In the genomic region with DNA sequence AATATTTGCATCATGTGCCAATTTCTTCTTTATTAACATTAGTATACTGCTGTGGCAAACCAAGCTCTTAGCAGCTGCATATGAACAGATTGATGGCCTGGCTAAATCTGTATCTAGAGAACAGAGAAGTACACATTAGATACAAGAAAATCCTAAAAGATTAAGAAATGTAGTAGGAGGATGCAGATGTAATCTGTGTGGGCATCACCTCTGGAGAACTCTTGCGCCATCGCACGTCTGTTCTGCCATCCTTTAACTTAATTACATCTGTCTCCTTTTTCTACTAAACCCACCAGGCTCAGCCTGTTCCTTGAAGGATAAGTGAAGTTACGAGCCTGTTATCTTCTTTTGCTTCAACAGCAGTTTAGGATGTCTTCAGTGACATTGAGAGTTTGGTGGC, we compare ENCODE assay signal across 22 cellular contexts.
A peak's percentile ranks its signal among the peaks of the same experiment; 100 is the strongest.
DNase-seq lines count a peak whose midpoint lies in the region; ATAC-seq, FAIRE-seq and TF ChIP-seq lines count a peak whose summit lies in the region.
"Had no signal": no experiment of that assay in that cellular context is flagged by ENCODE, and none has a peak within 500 bp of the region (broad histone marks: within the 10 kb centered on the region; RNA-seq: fewer than 3 reads in every experiment).

No MANE protein-coding gene starts in this region.

- H3K27ac Mint-ChIP-seq in astrocyte (ENCODE audit: unreplicated experiment) (peak overlapping the region; percentile 53), mesothelial cell of epicardium (peak overlapping the region; percentile 98)

- DNase-seq in mammary epithelial cell (no peak), breast epithelium (ENCODE audit: low spot score in 2 of 2) (no peak), astrocyte (ENCODE audit: low read depth) (peak; percentile 7), mesothelial cell of epicardium (ENCODE audit: low spot score in 2 of 2, unreplicated experiment in 2 of 2) (no peak), GM12891 (ENCODE audit: insufficient read length, low spot score) (no peak), GF-D8 (lab: John Stamatoyannopoulos, UW) (no peak), activated gamma-delta T cell treated with Interleukin-2 at 50 U/mL for 16 hours (no peak)
- DNase-seq: CD8-positive, alpha-beta memory T cell; DMS79; HCEC 1CT; NCI-H1436; NCI-H2029; NCI-H2171 treated with DMSO at 0.1 percent for 48 hours; NCI-H510A; Right ventricle myocardium superior had no signal

- in situ Hi-C loops in mammary epithelial cell (cut with MboI; ENCODE audit: low sequenced_read_pairs in 2 of 2): no loop called here

- no TSS peak for BruUV-seq in mammary epithelial cell (replicated peaks; lab: Mats Ljungman, UMichigan)

- H3K4me2 ChIP-seq in mammary epithelial cell (ENCODE audit: insufficient read depth, low read depth, low read length) (peak overlapping the region; percentile 68), astrocyte (ENCODE audit: low read length) (peak overlapping the region; percentile 77)
- H3K4me2 ChIP-seq: BLaER1 had no signal

- ATAC-seq in GM21515 (IDR thresholded peaks at IDR 0.05; ENCODE audit: unreplicated experiment): no peak
- ATAC-seq: K562, Panc1 had no signal

- H3K9me3 Mint-ChIP-seq in astrocyte (ENCODE audit: unreplicated experiment): no peaks in the 10 kb centered on the region
- H3K9me3 Mint-ChIP-seq in mesothelial cell of epicardium: no peaks in the 10 kb centered on the region
- H3K9me3 Mint-ChIP-seq: CD8-positive, alpha-beta memory T cell had no signal

- H3K27ac ChIP-seq in mammary epithelial cell (ENCODE audit: insufficient read depth, low read depth, low read length) (peak overlapping the region; percentile 87), breast epithelium (peak overlapping the region in 1 of 2 donors; percentile 83), astrocyte (ENCODE audit: low read depth, low read length) (peak overlapping the region; percentile 91)
- H3K27ac ChIP-seq: BLaER1, HL-60 had no signal

- TF ChIP-seq POLR2A in breast epithelium (IDR thresholded peaks at IDR 0.05) (no peak), GM12891 (IDR thresholded peaks at IDR 0.05; ENCODE audit: low read depth, low read length) (no peak)

- H3K27me3 Mint-ChIP-seq in astrocyte (ENCODE audit: low read depth, unreplicated experiment): no peaks in the 10 kb centered on the region
- no peaks in the 10 kb centered on the region for H3K27me3 Mint-ChIP-seq in mesothelial cell of epicardium (ENCODE audit: low read depth)

- no peaks in the 10 kb centered on the region for H3K79me2 ChIP-seq in mammary epithelial cell (ENCODE audit: insufficient read depth, low read length)
- H3K79me2 ChIP-seq in astrocyte (ENCODE audit: insufficient read depth, low read length): no peaks in the 10 kb centered on the region

- 72% methylated on average over 4 of the region's 4 CpGs for WGBS in mammary epithelial cell (ENCODE audit: low coverage, missing lambda C conversion rate)

- H2AFZ ChIP-seq in mammary epithelial cell (ENCODE audit: low read depth, low read length) (peak overlapping the region; percentile 61), astrocyte (ENCODE audit: low read depth, low read length) (no peak overlapping the region)

- H4K20me1 ChIP-seq in mammary epithelial cell (ENCODE audit: insufficient read depth, low read length) (no peaks in the 10 kb centered on the region), astrocyte (ENCODE audit: insufficient read depth, low read length) (no peaks in the 10 kb centered on the region)
- H4K20me1 ChIP-seq: BLaER1 had no signal

- H3K36me3 Mint-ChIP-seq in astrocyte (ENCODE audit: low read depth, unreplicated experiment) (no peaks in the 10 kb centered on the region), mesothelial cell of epicardium (no peaks in the 10 kb centered on the region)
- H3K36me3 Mint-ChIP-seq: CD8-positive, alpha-beta memory T cell had no signal

- H3K36me3 ChIP-seq in mammary epithelial cell (ENCODE audit: insufficient read depth, low read length): no peaks in the 10 kb centered on the region
- H3K36me3 ChIP-seq in breast epithelium: no peaks in the 10 kb centered on the region
- H3K36me3 ChIP-seq in astrocyte (ENCODE audit: insufficient read depth, low read length): no peaks in the 10 kb centered on the region
- H3K36me3 ChIP-seq: BLaER1 had no signal

- TF ChIP-seq CTCF in mammary epithelial cell (conservative IDR thresholded peaks at IDR 0.05 in 1 of 2, IDR thresholded peaks at IDR 0.05 in 1 of 2; ENCODE audit: extremely low read depth in 1 of 2, insufficient read depth in 1 of 2, low read depth in 1 of 2, low read length in 2 of 2): no peak
- no peak for TF ChIP-seq CTCF in breast epithelium (IDR thresholded peaks at IDR 0.05)
- no peak for TF ChIP-seq CTCF in astrocyte (IDR thresholded peaks at IDR 0.05; ENCODE audit: insufficient read depth, low read depth, low read length)
- no peak for TF ChIP-seq CTCF in mesothelial cell of epicardium (IDR thresholded peaks at IDR 0.05; ENCODE audit: unreplicated experiment)

- H3K27me3 ChIP-seq in mammary epithelial cell (ENCODE audit: insufficient read depth, low read length): no peaks in the 10 kb centered on the region
- no peaks in the 10 kb centered on the region for H3K27me3 ChIP-seq in breast epithelium
- no peaks in the 10 kb centered on the region for H3K27me3 ChIP-seq in astrocyte (ENCODE audit: insufficient read depth, low read length)
- H3K27me3 ChIP-seq: BLaER1 had no signal

- H3K4me3 ChIP-seq in mammary epithelial cell (replicated peaks in 1 of 3; ENCODE audit: insufficient read depth in 1 of 3, low read depth in 2 of 3, low read length in 3 of 3): no peak overlapping the region
- no peak overlapping the region for H3K4me3 ChIP-seq in breast epithelium
- H3K4me3 ChIP-seq in astrocyte (ENCODE audit: insufficient read depth, low read depth, low read length): no peak overlapping the region
- H3K4me3 ChIP-seq: BLaER1, K562 had no signal

- FAIRE-seq in astrocyte (lab: Jason Lieb, UNC) (peak; percentile 32), GM12891 (lab: Jason Lieb, UNC) (no peak)
- FAIRE-seq: D721Med, HTR-8/SVneo, K562 had no signal

- H3K4me1 Mint-ChIP-seq in astrocyte (ENCODE audit: low read depth, unreplicated experiment) (peaks cover 28% of the 10 kb centered on the region), mesothelial cell of epicardium (peaks cover 54% of the 10 kb centered on the region)
- H3K4me1 Mint-ChIP-seq: CD8-positive, alpha-beta memory T cell had no signal

- intact Hi-C loops in mammary epithelial cell (cut with micrococcal nuclease): no loop called here
- intact Hi-C loops in breast epithelium (cut with DNase I; ENCODE audit: low total_unique reads): no loop called here

- H3K4me1 ChIP-seq in mammary epithelial cell (ENCODE audit: insufficient read depth, low read length) (peaks cover 28% of the 10 kb centered on the region), breast epithelium (no peaks in the 10 kb centered on the region), astrocyte (ENCODE audit: insufficient read depth, low read length) (peaks cover 38% of the 10 kb centered on the region)
- H3K4me1 ChIP-seq: BLaER1 had no signal

- H3K4me3 Mint-ChIP-seq in astrocyte (ENCODE audit: unreplicated experiment): no peak overlapping the region
- no peak overlapping the region for H3K4me3 Mint-ChIP-seq in mesothelial cell of epicardium
- H3K4me3 Mint-ChIP-seq: CD8-positive, alpha-beta memory T cell had no signal

- no peak overlapping the region for H3K9ac ChIP-seq in mammary epithelial cell (ENCODE audit: insufficient read depth, low read length)
- H3K9ac ChIP-seq in astrocyte (ENCODE audit: low read length): peak overlapping the region; percentile 30
- H3K9ac ChIP-seq: BLaER1 had no signal

- CTCF ChIA-PET in mammary epithelial cell (lab: Charles Lee; ENCODE audit: low non-redundant PET): no interaction called here

- dilution Hi-C loops in mammary epithelial cell (cut with HindIII; ENCODE audit: low sequenced_read_pairs): no loop called here

- no peaks in the 10 kb centered on the region for H3K9me3 ChIP-seq in mammary epithelial cell (replicated peaks; ENCODE audit: insufficient read depth, low read length)
- H3K9me3 ChIP-seq in breast epithelium: no peaks in the 10 kb centered on the region
- no peaks in the 10 kb centered on the region for H3K9me3 ChIP-seq in astrocyte (ENCODE audit: insufficient read depth, low read depth, low read length)
- H3K9me3 ChIP-seq: BLaER1 had no signal

TF ChIP-seq in GM12891, 5 proteins besides CTCF, POLR2A, EP300 and RAD21:
- TF ChIP-seq PAX5 (IDR thresholded peaks at IDR 0.05; ENCODE audit: insufficient read depth, low read length, severe bottlenecking): no peak
- no peak for TF ChIP-seq POU2F2 (IDR thresholded peaks at IDR 0.05; ENCODE audit: low read depth, low read length)
- TF ChIP-seq SPI1 (IDR thresholded peaks at IDR 0.05; ENCODE audit: low read depth, low read length): no peak
- no peak for TF ChIP-seq POLR2AphosphoS5 (IDR thresholded peaks at IDR 0.05; ENCODE audit: low read depth, low read length)
- TF ChIP-seq TAF1 (IDR thresholded peaks at IDR 0.05; ENCODE audit: low read depth, low read length): no peak
